ENCODE assay signal across 2 cellular contexts in the genomic region with DNA sequence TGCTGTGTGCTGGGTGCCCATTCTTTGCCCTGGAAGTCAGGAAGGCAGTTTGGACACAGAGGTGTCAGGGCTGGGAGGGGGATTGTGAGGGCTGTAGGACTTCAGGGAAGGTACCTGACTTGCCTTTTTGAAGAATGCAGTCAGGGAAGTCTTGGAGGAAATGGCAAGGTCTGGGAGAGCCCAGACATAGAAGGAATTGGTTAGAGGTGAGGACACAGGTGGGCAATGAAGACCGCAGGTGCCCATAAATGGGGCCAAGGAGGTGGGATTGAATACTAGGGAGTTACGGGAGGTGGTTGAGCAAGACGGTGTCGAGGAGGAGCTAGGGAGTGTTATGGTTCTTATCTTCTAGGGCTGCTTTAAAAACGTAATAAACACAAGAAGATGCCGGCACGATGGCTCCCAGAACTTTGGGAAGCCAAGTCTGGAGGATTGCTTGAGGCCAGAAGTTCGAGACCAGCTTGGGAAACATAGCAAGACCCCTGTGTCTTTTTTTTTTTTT.
TF ChIP-seq lines count a peak whose summit lies in the region.

No MANE protein-coding gene starts in this region.

TF ChIP-seq in IMR-90, 13 proteins besides CTCF, POLR2A, EP300 and RAD21:
- TF ChIP-seq MAFK (IDR thresholded peaks at IDR 0.05; ENCODE audit: low read depth, low read length): no peak
- TF ChIP-seq CEBPB (IDR thresholded peaks at IDR 0.05; ENCODE audit: low read depth, low read length): no peak
- TF ChIP-seq, protein P1, sequence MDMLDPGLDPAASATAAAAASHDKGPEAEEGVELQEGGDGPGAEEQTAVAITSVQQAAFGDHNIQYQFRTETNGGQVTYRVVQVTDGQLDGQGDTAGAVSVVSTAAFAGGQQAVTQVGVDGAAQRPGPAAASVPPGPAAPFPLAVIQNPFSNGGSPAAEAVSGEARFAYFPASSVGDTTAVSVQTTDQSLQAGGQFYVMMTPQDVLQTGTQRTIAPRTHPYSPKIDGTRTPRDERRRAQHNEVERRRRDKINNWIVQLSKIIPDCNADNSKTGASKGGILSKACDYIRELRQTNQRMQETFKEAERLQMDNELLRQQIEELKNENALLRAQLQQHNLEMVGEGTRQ (IDR thresholded peaks at IDR 0.05; ENCODE audit: low read depth, low read length): no peak
- no peak for TF ChIP-seq MXI1 (IDR thresholded peaks at IDR 0.05; ENCODE audit: borderline replicate concordance, low read depth, low read length)
- no peak for TF ChIP-seq MAZ (IDR thresholded peaks at IDR 0.05; ENCODE audit: borderline replicate concordance, low read depth, low read length)
- TF ChIP-seq BHLHE40 (IDR thresholded peaks at IDR 0.05; ENCODE audit: low read depth, low read length): no peak
- TF ChIP-seq RFX5 (IDR thresholded peaks at IDR 0.05; ENCODE audit: low read depth, low read length): no peak
- no peak for TF ChIP-seq CHD1 (IDR thresholded peaks at IDR 0.05; ENCODE audit: low read depth, low read length)
- TF ChIP-seq SMC3 (IDR thresholded peaks at IDR 0.05; ENCODE audit: low read depth, low read length): no peak
- TF ChIP-seq FOS (IDR thresholded peaks at IDR 0.05; ENCODE audit: low read depth, low read length): no peak
- TF ChIP-seq, protein P2, sequence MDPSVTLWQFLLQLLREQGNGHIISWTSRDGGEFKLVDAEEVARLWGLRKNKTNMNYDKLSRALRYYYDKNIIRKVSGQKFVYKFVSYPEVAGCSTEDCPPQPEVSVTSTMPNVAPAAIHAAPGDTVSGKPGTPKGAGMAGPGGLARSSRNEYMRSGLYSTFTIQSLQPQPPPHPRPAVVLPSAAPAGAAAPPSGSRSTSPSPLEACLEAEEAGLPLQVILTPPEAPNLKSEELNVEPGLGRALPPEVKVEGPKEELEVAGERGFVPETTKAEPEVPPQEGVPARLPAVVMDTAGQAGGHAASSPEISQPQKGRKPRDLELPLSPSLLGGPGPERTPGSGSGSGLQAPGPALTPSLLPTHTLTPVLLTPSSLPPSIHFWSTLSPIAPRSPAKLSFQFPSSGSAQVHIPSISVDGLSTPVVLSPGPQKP (IDR thresholded peaks at IDR 0.05; ENCODE audit: borderline replicate concordance, low read depth, low read length): no peak
- TF ChIP-seq RCOR1 (IDR thresholded peaks at IDR 0.05; ENCODE audit: insufficient replicate concordance, low read length): no peak
- no peak for TF ChIP-seq NFE2L2 (IDR thresholded peaks at IDR 0.05; ENCODE audit: low read depth, low read length)
TF ChIP-seq in IMR-90: peak in this region for 0.

TF ChIP-seq in GM12878, 131 proteins besides CTCF, POLR2A, EP300 and RAD21:
- TF ChIP-seq MTA2 (IDR thresholded peaks at IDR 0.05; ENCODE audit: low read depth): no peak
- TF ChIP-seq, protein P3, sequence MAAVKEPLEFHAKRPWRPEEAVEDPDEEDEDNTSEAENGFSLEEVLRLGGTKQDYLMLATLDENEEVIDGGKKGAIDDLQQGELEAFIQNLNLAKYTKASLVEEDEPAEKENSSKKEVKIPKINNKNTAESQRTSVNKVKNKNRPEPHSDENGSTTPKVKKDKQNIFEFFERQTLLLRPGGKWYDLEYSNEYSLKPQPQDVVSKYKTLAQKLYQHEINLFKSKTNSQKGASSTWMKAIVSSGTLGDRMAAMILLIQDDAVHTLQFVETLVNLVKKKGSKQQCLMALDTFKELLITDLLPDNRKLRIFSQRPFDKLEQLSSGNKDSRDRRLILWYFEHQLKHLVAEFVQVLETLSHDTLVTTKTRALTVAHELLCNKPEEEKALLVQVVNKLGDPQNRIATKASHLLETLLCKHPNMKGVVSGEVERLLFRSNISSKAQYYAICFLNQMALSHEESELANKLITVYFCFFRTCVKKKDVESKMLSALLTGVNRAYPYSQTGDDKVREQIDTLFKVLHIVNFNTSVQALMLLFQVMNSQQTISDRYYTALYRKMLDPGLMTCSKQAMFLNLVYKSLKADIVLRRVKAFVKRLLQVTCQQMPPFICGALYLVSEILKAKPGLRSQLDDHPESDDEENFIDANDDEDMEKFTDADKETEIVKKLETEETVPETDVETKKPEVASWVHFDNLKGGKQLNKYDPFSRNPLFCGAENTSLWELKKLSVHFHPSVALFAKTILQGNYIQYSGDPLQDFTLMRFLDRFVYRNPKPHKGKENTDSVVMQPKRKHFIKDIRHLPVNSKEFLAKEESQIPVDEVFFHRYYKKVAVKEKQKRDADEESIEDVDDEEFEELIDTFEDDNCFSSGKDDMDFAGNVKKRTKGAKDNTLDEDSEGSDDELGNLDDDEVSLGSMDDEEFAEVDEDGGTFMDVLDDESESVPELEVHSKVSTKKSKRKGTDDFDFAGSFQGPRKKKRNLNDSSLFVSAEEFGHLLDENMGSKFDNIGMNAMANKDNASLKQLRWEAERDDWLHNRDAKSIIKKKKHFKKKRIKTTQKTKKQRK (IDR thresholded peaks at IDR 0.05; ENCODE audit: low read depth, low read length): no peak
- no peak for TF ChIP-seq NR2C1 (IDR thresholded peaks at IDR 0.05)
- no peak for TF ChIP-seq PML (IDR thresholded peaks at IDR 0.05; ENCODE audit: low read length)
- no peak for TF ChIP-seq PAX8 (IDR thresholded peaks at IDR 0.05)
- TF ChIP-seq SMC3 (IDR thresholded peaks at IDR 0.05; ENCODE audit: borderline replicate concordance, low read length): no peak
- TF ChIP-seq PAX5 (IDR thresholded peaks at IDR 0.05; ENCODE audit: borderline replicate concordance, low read depth, low read length): no peak
- TF ChIP-seq, protein P4, sequence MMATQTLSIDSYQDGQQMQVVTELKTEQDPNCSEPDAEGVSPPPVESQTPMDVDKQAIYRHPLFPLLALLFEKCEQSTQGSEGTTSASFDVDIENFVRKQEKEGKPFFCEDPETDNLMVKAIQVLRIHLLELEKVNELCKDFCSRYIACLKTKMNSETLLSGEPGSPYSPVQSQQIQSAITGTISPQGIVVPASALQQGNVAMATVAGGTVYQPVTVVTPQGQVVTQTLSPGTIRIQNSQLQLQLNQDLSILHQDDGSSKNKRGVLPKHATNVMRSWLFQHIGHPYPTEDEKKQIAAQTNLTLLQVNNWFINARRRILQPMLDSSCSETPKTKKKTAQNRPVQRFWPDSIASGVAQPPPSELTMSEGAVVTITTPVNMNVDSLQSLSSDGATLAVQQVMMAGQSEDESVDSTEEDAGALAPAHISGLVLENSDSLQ (IDR thresholded peaks at IDR 0.05): no peak
- TF ChIP-seq, protein P5, sequence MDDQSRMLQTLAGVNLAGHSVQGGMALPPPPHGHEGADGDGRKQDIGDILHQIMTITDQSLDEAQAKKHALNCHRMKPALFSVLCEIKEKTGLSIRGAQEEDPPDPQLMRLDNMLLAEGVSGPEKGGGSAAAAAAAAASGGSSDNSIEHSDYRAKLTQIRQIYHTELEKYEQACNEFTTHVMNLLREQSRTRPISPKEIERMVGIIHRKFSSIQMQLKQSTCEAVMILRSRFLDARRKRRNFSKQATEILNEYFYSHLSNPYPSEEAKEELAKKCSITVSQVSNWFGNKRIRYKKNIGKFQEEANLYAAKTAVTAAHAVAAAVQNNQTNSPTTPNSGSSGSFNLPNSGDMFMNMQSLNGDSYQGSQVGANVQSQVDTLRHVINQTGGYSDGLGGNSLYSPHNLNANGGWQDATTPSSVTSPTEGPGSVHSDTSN (IDR thresholded peaks at IDR 0.05; ENCODE audit: insufficient replicate concordance, low read depth, low read length): no peak
- TF ChIP-seq MYC (IDR thresholded peaks at IDR 0.05; ENCODE audit: insufficient read depth, insufficient read length, insufficient replicate concordance, low read length, severe bottlenecking): no peak
- TF ChIP-seq, protein P6, sequence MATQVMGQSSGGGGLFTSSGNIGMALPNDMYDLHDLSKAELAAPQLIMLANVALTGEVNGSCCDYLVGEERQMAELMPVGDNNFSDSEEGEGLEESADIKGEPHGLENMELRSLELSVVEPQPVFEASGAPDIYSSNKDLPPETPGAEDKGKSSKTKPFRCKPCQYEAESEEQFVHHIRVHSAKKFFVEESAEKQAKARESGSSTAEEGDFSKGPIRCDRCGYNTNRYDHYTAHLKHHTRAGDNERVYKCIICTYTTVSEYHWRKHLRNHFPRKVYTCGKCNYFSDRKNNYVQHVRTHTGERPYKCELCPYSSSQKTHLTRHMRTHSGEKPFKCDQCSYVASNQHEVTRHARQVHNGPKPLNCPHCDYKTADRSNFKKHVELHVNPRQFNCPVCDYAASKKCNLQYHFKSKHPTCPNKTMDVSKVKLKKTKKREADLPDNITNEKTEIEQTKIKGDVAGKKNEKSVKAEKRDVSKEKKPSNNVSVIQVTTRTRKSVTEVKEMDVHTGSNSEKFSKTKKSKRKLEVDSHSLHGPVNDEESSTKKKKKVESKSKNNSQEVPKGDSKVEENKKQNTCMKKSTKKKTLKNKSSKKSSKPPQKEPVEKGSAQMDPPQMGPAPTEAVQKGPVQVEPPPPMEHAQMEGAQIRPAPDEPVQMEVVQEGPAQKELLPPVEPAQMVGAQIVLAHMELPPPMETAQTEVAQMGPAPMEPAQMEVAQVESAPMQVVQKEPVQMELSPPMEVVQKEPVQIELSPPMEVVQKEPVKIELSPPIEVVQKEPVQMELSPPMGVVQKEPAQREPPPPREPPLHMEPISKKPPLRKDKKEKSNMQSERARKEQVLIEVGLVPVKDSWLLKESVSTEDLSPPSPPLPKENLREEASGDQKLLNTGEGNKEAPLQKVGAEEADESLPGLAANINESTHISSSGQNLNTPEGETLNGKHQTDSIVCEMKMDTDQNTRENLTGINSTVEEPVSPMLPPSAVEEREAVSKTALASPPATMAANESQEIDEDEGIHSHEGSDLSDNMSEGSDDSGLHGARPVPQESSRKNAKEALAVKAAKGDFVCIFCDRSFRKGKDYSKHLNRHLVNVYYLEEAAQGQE (IDR thresholded peaks at IDR 0.05; ENCODE audit: low read depth, low read length): no peak
- TF ChIP-seq, protein P7, sequence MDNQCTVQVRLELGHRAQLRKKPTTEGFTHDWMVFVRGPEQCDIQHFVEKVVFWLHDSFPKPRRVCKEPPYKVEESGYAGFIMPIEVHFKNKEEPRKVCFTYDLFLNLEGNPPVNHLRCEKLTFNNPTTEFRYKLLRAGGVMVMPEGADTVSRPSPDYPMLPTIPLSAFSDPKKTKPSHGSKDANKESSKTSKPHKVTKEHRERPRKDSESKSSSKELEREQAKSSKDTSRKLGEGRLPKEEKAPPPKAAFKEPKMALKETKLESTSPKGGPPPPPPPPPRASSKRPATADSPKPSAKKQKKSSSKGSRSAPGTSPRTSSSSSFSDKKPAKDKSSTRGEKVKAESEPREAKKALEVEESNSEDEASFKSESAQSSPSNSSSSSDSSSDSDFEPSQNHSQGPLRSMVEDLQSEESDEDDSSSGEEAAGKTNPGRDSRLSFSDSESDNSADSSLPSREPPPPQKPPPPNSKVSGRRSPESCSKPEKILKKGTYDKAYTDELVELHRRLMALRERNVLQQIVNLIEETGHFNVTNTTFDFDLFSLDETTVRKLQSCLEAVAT (IDR thresholded peaks at IDR 0.05): no peak
- TF ChIP-seq RCOR1 (conservative IDR thresholded peaks at IDR 0.05; ENCODE audit: low read depth, low read length): no peak
- no peak for TF ChIP-seq TARDBP (IDR thresholded peaks at IDR 0.05; ENCODE audit: borderline replicate concordance)
- TF ChIP-seq SMAD1 (IDR thresholded peaks at IDR 0.05; ENCODE audit: low read depth, partially characterized antibody): no peak
- TF ChIP-seq CBX3 (IDR thresholded peaks at IDR 0.05; ENCODE audit: borderline replicate concordance, low read depth): no peak
- TF ChIP-seq, protein P8, sequence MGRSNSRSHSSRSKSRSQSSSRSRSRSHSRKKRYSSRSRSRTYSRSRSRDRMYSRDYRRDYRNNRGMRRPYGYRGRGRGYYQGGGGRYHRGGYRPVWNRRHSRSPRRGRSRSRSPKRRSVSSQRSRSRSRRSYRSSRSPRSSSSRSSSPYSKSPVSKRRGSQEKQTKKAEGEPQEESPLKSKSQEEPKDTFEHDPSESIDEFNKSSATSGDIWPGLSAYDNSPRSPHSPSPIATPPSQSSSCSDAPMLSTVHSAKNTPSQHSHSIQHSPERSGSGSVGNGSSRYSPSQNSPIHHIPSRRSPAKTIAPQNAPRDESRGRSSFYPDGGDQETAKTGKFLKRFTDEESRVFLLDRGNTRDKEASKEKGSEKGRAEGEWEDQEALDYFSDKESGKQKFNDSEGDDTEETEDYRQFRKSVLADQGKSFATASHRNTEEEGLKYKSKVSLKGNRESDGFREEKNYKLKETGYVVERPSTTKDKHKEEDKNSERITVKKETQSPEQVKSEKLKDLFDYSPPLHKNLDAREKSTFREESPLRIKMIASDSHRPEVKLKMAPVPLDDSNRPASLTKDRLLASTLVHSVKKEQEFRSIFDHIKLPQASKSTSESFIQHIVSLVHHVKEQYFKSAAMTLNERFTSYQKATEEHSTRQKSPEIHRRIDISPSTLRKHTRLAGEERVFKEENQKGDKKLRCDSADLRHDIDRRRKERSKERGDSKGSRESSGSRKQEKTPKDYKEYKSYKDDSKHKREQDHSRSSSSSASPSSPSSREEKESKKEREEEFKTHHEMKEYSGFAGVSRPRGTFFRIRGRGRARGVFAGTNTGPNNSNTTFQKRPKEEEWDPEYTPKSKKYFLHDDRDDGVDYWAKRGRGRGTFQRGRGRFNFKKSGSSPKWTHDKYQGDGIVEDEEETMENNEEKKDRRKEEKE (IDR thresholded peaks at IDR 0.05): no peak
